22 cellular contexts compared by ENCODE assay signal in genomic region chr5:149314571-149315111, GRCh38. TPM values are rescaled to one million over a fixed set of nuclear protein-coding genes. Genes with fewer than 3 reads are reported as not detected.
DNase-seq lines count a peak whose midpoint lies in the region; ATAC-seq and TF ChIP-seq lines count a peak whose summit lies in the region.
"Had no signal": no experiment of that assay in that cellular context is flagged by ENCODE, and none has a peak within 500 bp of the region (broad histone marks: within the 10 kb centered on the region; RNA-seq: fewer than 3 reads in every experiment).

No MANE protein-coding gene starts in this region.

- peak; percentile 22 to 67 (median 53) for ATAC-seq in psoas muscle
- ATAC-seq in GM21526 (IDR thresholded peaks at IDR 0.05; ENCODE audit: low FRiP score, unreplicated experiment), result no peak
- ATAC-seq: CD8-positive, alpha-beta T cell; HepG2; naive thymus-derived CD8-positive, alpha-beta T cell; right lobe of liver; WTC11 had no signal

- TF ChIP-seq POLR2A in adrenal gland (IDR thresholded peaks at IDR 0.05), result no peak

- H3K9me3 ChIP-seq in Karpas-422 (ENCODE audit: low read length), result no peaks in the 10 kb centered on the region
- H3K9me3 ChIP-seq in WERI-Rb-1 (ENCODE audit: severe bottlenecking), result no peaks in the 10 kb centered on the region
- H3K9me3 ChIP-seq in psoas muscle, result no peaks in the 10 kb centered on the region
- no peaks in the 10 kb centered on the region for H3K9me3 ChIP-seq in adrenal gland (replicated peaks in 1 of 3)
- no peaks in the 10 kb centered on the region for H3K9me3 ChIP-seq in tibial artery
- H3K9me3 ChIP-seq: right lobe of liver, vagina had no signal

- no peak overlapping the region for H2AFZ ChIP-seq in Karpas-422 (ENCODE audit: low read length)

- intact Hi-C loops in psoas muscle (cut with DNase I) (loop anchor here in 1 of 2 donors (5.0 kb wide), 2 partner anchors 42 to 118 kb away; partner anchors contain the start of gene AFAP1L1), adrenal gland (cut with DNase I) (loop anchor here (5.0 kb wide), 1 partner anchor 53 kb away; no protein-coding TSS in a partner anchor), tibial artery (cut with DNase I; ENCODE audit: low total_unique reads) (loop anchor here (5.0 kb wide), 1 partner anchor 248 kb away; no protein-coding TSS in a partner anchor)

- 44 to 64% (median 47%) methylated on average over 4 of the region's 4 CpGs for WGBS in psoas muscle, 3 donors
- 90 to 92% (median 92%) methylated on average over 3 to 4 of the region's 4 CpGs for WGBS in adrenal gland, 4 donors

- H3K27me3 ChIP-seq in GM06990 (replicated peaks; ENCODE audit: control insufficient read depth, insufficient read depth, low read length), result peaks cover 1% of the 10 kb centered on the region; the same call in 1 of the 2 replicates
- H3K27me3 ChIP-seq in Karpas-422 (ENCODE audit: low read length), result no peaks in the 10 kb centered on the region
- peaks cover 18% of the 10 kb centered on the region for H3K27me3 ChIP-seq in WERI-Rb-1 (ENCODE audit: insufficient read depth, low read depth, severe bottlenecking)
- no peaks in the 10 kb centered on the region for H3K27me3 ChIP-seq in psoas muscle (ENCODE audit: insufficient read depth in 3 of 3, low read length in 2 of 3)
- no peaks in the 10 kb centered on the region for H3K27me3 ChIP-seq in adrenal gland
- no peaks in the 10 kb centered on the region for H3K27me3 ChIP-seq in tibial artery
- H3K27me3 ChIP-seq: right lobe of liver, vagina had no signal

- peak; percentile 10 for TF ChIP-seq CTCF in GM06990 (IDR thresholded peaks at IDR 0.05; ENCODE audit: insufficient read depth, low read length, poor library complexity, severe bottlenecking)
- TF ChIP-seq CTCF in WERI-Rb-1 (IDR thresholded peaks at IDR 0.05; ENCODE audit: low read depth, low read length), result peak; percentile 61
- peak; percentile 21 for TF ChIP-seq CTCF in psoas muscle (IDR thresholded peaks at IDR 0.05)
- no peak for TF ChIP-seq CTCF in adrenal gland (IDR thresholded peaks at IDR 0.05)
- TF ChIP-seq CTCF in tibial artery (IDR thresholded peaks at IDR 0.05), result no peak

- H3K27ac ChIP-seq in Karpas-422 (ENCODE audit: low read length), result no peak overlapping the region
- H3K27ac ChIP-seq in WERI-Rb-1, result no peak overlapping the region
- peak overlapping the region; percentile 77 for H3K27ac ChIP-seq in psoas muscle
- H3K27ac ChIP-seq in adrenal gland, result no peak overlapping the region
- no peak overlapping the region for H3K27ac ChIP-seq in tibial artery
- H3K27ac ChIP-seq: right lobe of liver, vagina had no signal

- H3K36me3 ChIP-seq in GM06990 (ENCODE audit: control insufficient read depth, insufficient read depth, low read length) (no peaks in the 10 kb centered on the region), Karpas-422 (ENCODE audit: insufficient read depth, low read length) (no peaks in the 10 kb centered on the region), WERI-Rb-1 (no peaks in the 10 kb centered on the region), psoas muscle (ENCODE audit: insufficient read depth in 1 of 2, low read depth in 1 of 2) (peaks cover 0 to 53% of the 10 kb centered on the region in 2 donors), adrenal gland (replicated peaks in 1 of 2) (no peaks in the 10 kb centered on the region), tibial artery (peaks cover 0 to 5% (median 0%) of the 10 kb centered on the region in 3 donors)
- H3K36me3 ChIP-seq: right lobe of liver had no signal

- no peaks in the 10 kb centered on the region for H4K20me1 ChIP-seq in Karpas-422 (ENCODE audit: insufficient read depth, low read depth, low read length)

- no peaks in the 10 kb centered on the region for H3K9me2 ChIP-seq in Karpas-422 (replicated peaks; ENCODE audit: insufficient read depth, low read length)

- H3K79me2 ChIP-seq in Karpas-422 (ENCODE audit: low read length), result no peaks in the 10 kb centered on the region

- no peak overlapping the region for H3K4me2 ChIP-seq in Karpas-422 (ENCODE audit: low read depth, low read length, poor library complexity, severe bottlenecking)

- DNase-seq in GM06990 (ENCODE audit: extremely low read depth, insufficient read length) (no peak), Karpas-422 (peak; percentile 49), WERI-Rb-1 (peak; percentile 80), psoas muscle (no peak), adrenal gland (no peak), tibial artery (no peak)
- DNase-seq: activated CD4-positive, alpha-beta T cell treated with anti-CD3 and anti-CD28 coated beads, Interleukin-2, amount 50 U/mL, for 48 hours; activated naive CD8-positive, alpha-beta T cell treated with anti-CD3 and anti-CD28 coated beads, Interleukin-2, amount 10 ng/mL, durations not matched to agents 7 days and 5 days; CD8-positive, alpha-beta T cell; DMS79; GOT3; naive thymus-derived CD8-positive, alpha-beta T cell; NCI-H1105 treated with DMSO at 0.1 percent for 48 hours; NCI-H2081; NCI-H526 treated with DMSO at 0.1 percent for 48 hours; right lobe of liver; stimulated activated CD4-positive, alpha-beta T cell treated with anti-CD3 and anti-CD28 coated beads, Interleukin-15, amount 100 ng/mL, for 24 hours; stimulated activated CD8-positive, alpha-beta memory T cell treated with anti-CD3 and anti-CD28 coated beads, Interleukin-4, amount 100 ng/mL, for 48 hours had no signal

- H3K9ac ChIP-seq in Karpas-422 (ENCODE audit: low read length), result no peak overlapping the region

- H3K4me1 ChIP-seq in Karpas-422 (ENCODE audit: low read length) (no peaks in the 10 kb centered on the region; the same call in 1 of the 2 replicates), psoas muscle (peaks cover 46% of the 10 kb centered on the region), adrenal gland (replicated peaks in 1 of 2) (peaks cover 0 to 4% of the 10 kb centered on the region in 2 donors), tibial artery (no peaks in the 10 kb centered on the region)
- H3K4me1 ChIP-seq: right lobe of liver, vagina had no signal

- H3K4me3 ChIP-seq in GM06990 (replicated peaks; ENCODE audit: low read depth, low read length) (no peak overlapping the region), Karpas-422 (ENCODE audit: low read length) (no peak overlapping the region), WERI-Rb-1 (ENCODE audit: low read depth, low read length) (no peak overlapping the region), psoas muscle (no peak overlapping the region), adrenal gland (no peak overlapping the region), tibial artery (no peak overlapping the region)
- H3K4me3 ChIP-seq: right lobe of liver, vagina had no signal

RNA-seq across cellular contexts. Expression of gene GRPEL2, which starts 30.7 kb away (rescaled TPM):
- total RNA-seq in Karpas-422 (2014; rRNA removed; shearing (Covaris generic); ENCODE audit: low replicate concordance), result 16.3 and 22.0 TPM in 2 replicates
- total RNA-seq in psoas muscle (10 to 100 TPM in 2 of 4 donors, 1 to 10 TPM in 2; 8.8 to 11.1 (median 9.5) TPM), adrenal gland (10 to 100 TPM in 6 of 8 donors, 1 to 10 TPM in 2; 7.5 to 17.4 (median 13.0) TPM)
- polyA plus RNA-seq in psoas muscle (10 to 100 TPM in 2 of 3 donors, 1 to 10 TPM in 1; 4.7 to 11.6 (median 11.0) TPM), adrenal gland (1 to 10 TPM; 3.9 to 9.0 (median 7.6) TPM)

RNA-seq across cellular contexts. Expression of gene AFAP1L1, which starts 43.0 kb away (rescaled TPM):
- 1.6 TPM in 1 of 2 replicates, not detected in the other for total RNA-seq in Karpas-422 (2014; rRNA removed; shearing (Covaris generic); ENCODE audit: low replicate concordance)
- total RNA-seq in psoas muscle (10 to 100 TPM; 21.0 to 38.6 (median 26.4) TPM), adrenal gland (10 to 100 TPM in 3 of 8 donors, 1 to 10 TPM in 5; 6.2 to 13.4 (median 9.7) TPM)
- polyA plus RNA-seq in psoas muscle (10 to 100 TPM; 10.8 to 39.9 (median 15.0) TPM), adrenal gland (10 to 100 TPM in 1 of 3 donors, 1 to 10 TPM in 2; 4.3 to 13.4 (median 5.2) TPM)

RNA-seq across cellular contexts. Expression of gene PCYOX1L, which starts 43.2 kb away (rescaled TPM):
- 18.4 and 51.6 TPM in 2 replicates for total RNA-seq in Karpas-422 (2014; rRNA removed; shearing (Covaris generic); ENCODE audit: low replicate concordance)
- total RNA-seq in psoas muscle (1 to 10 TPM in 1 of 4 donors, under 1 TPM in 3; 0.65 to 2.7 (median 0.84) TPM), adrenal gland (10 to 100 TPM in 1 of 8 donors, 1 to 10 TPM in 7; 4.7 to 15.9 (median 7.8) TPM)
- polyA plus RNA-seq in psoas muscle (1 to 10 TPM in 1 of 3 donors, under 1 TPM in 2; 0.28 to 1.1 (median 0.70) TPM), adrenal gland (10 to 100 TPM; 12.3 to 15.4 (median 15.0) TPM)

Comparison
In these comparisons a context has a peak if more than half of its experiments do, and no peak if none do; other contexts are left out.
1. DNase-seq: peak in Karpas-422 (single experiment) and WERI-Rb-1 (single experiment); none in GM06990 (single experiment), psoas muscle (0 of 2), adrenal gland (0 of 7) and tibial artery (0 of 2).
2. CTCF ChIP-seq: peak in GM06990 (single experiment), WERI-Rb-1 (single experiment) and psoas muscle (single experiment); none in adrenal gland (0 of 6) and tibial artery (0 of 2).